8 cellular contexts compared by ENCODE assay signal in the genomic region with DNA sequence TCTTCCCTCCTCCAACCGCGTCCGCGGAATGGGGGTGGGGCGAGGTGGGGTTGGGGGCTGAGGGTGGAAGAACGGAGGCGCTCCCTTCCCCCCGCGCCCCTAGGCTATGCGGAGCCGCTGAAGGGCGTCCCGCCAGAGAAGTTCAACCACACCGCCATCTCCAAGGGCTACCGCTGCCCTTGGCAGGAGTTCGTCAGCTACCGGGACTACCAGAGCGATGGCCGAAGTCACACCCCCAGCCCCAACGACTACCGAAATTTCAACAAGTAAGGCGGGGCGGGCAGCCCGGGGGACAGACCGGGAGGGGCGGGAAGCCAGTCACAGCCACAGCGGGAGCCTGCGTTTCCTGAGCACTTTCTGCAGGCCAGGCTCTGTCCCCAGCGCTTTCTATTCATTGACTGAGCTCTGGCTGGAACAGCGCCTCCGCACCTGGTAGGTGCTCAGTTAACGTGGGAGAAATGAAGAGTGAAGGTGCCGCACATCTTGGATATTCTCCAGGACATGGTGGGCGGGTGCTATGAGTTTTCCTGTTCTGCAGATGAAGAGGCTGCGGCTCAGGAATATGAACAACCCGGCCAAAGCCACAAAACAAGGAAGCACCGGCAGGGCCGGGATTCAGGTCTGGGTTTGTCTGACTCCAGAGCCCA. TPM values are rescaled to one million over a fixed set of nuclear protein-coding genes. Genes with fewer than 3 reads are reported as not detected.
DNase-seq lines count a peak whose midpoint lies in the region; ATAC-seq and TF ChIP-seq lines count a peak whose summit lies in the region.

No MANE protein-coding gene starts in this region.

- peaks cover 0 to 10% of the 10 kb centered on the region in 2 donors for H3K36me3 ChIP-seq in psoas muscle (ENCODE audit: insufficient read depth in 1 of 2, low read depth in 1 of 2)

- no peaks in the 10 kb centered on the region for H3K27me3 ChIP-seq in psoas muscle (ENCODE audit: insufficient read depth in 3 of 3, low read length in 2 of 3)

- H3K4me3 ChIP-seq in psoas muscle, result peak overlapping the region; percentile 67

- H3K4me3 Mint-ChIP-seq in IgD-negative memory B cell, result peak overlapping the region; percentile 48 to 87 (median 72)
- peak overlapping the region; percentile 72 for H3K4me3 Mint-ChIP-seq in activated naive CD4-positive, alpha-beta T cell treated with anti-CD3 and anti-CD28 coated beads, Interleukin-2, amount 10 ng/mL, durations not matched to agents 7 days and 5 days

- peaks cover 24% of the 10 kb centered on the region for H3K27me3 Mint-ChIP-seq in IgD-negative memory B cell
- peaks cover 34% of the 10 kb centered on the region for H3K27me3 Mint-ChIP-seq in activated naive CD4-positive, alpha-beta T cell treated with anti-CD3 and anti-CD28 coated beads, Interleukin-2, amount 10 ng/mL, durations not matched to agents 7 days and 5 days

- intact Hi-C loops in left cardiac atrium (cut with DNase I), result no loop called here
- intact Hi-C loops in psoas muscle (cut with DNase I), result loop anchor here in 1 of 2 donors (5.0 kb wide), 1 partner anchor 110 kb away; no protein-coding TSS in a partner anchor

- TF ChIP-seq CTCF in psoas muscle (IDR thresholded peaks at IDR 0.05), result no peak

- ATAC-seq in left cardiac atrium (peak; percentile 31 to 51), psoas muscle (peak; percentile 9 to 21 (median 16)), GM21717 (IDR thresholded peaks at IDR 0.05; ENCODE audit: unreplicated experiment) (no peak), HG03342 (IDR thresholded peaks at IDR 0.05; ENCODE audit: unreplicated experiment) (no peak)

- H3K27ac ChIP-seq in psoas muscle, result peak overlapping the region; percentile 92

- peaks cover 47% of the 10 kb centered on the region for H3K4me1 ChIP-seq in psoas muscle

- DNase-seq in DMS53 (lab: John Stamatoyannopoulos, UW) (peak; percentile 70), left cardiac atrium (peak; percentile 66), psoas muscle (peak; percentile 59 to 69), NCI-H2081 treated with DMSO at 0.1 percent for 48 hours (lab: John Stamatoyannopoulos, UW) (no peak)
- peak; percentile 59 for DNase-seq in activated naive CD4-positive, alpha-beta T cell treated with anti-CD3 and anti-CD28 coated beads, Interleukin-2, amount 10 ng/mL, durations not matched to agents 7 days and 5 days

- no peaks in the 10 kb centered on the region for H3K9me3 Mint-ChIP-seq in IgD-negative memory B cell
- no peaks in the 10 kb centered on the region for H3K9me3 Mint-ChIP-seq in activated naive CD4-positive, alpha-beta T cell treated with anti-CD3 and anti-CD28 coated beads, Interleukin-2, amount 10 ng/mL, durations not matched to agents 7 days and 5 days

- H3K9me3 ChIP-seq in psoas muscle, result no peaks in the 10 kb centered on the region

- peaks cover 6% of the 10 kb centered on the region for H3K36me3 Mint-ChIP-seq in IgD-negative memory B cell
- no peaks in the 10 kb centered on the region for H3K36me3 Mint-ChIP-seq in activated naive CD4-positive, alpha-beta T cell treated with anti-CD3 and anti-CD28 coated beads, Interleukin-2, amount 10 ng/mL, durations not matched to agents 7 days and 5 days

- no peak overlapping the region for H3K27ac Mint-ChIP-seq in IgD-negative memory B cell
- no peak overlapping the region for H3K27ac Mint-ChIP-seq in activated naive CD4-positive, alpha-beta T cell treated with anti-CD3 and anti-CD28 coated beads, Interleukin-2, amount 10 ng/mL, durations not matched to agents 7 days and 5 days

- H3K4me1 Mint-ChIP-seq in IgD-negative memory B cell, result peaks cover 4 to 6% (median 4%) of the 10 kb centered on the region in 3 donors
- peaks cover 17% of the 10 kb centered on the region for H3K4me1 Mint-ChIP-seq in activated naive CD4-positive, alpha-beta T cell treated with anti-CD3 and anti-CD28 coated beads, Interleukin-2, amount 10 ng/mL, durations not matched to agents 7 days and 5 days

- WGBS in psoas muscle, 3 donors, result 16 to 28% (median 16%) methylated on average over 30 to 38 of the region's 38 CpGs

- CTCF ChIA-PET in activated naive CD4-positive, alpha-beta T cell treated with anti-CD3 and anti-CD28 coated beads, Interleukin-2, amount 10 ng/mL, durations not matched to agents 7 days and 5 days (lab: Charles Lee), result interaction anchor here (1.5 kb wide), 1 partner anchor 28 kb away, joined by 6 read pairs; a partner anchor contains a TSS

RNA-seq across cellular contexts. Expression of a gene that starts 11.3 kb away (rescaled TPM):
- not detected for polyA plus RNA-seq in IgD-negative memory B cell
- 1 to 10 TPM; 2.9 to 3.0 TPM for total RNA-seq in left cardiac atrium
- total RNA-seq in psoas muscle, result 100 to 1,000 TPM in 1 of 4 donors, 10 to 100 TPM in 3; 29.7 to 110 (median 31.7) TPM
- polyA plus RNA-seq in psoas muscle, result 10 to 100 TPM in 2 of 3 donors, 1 to 10 TPM in 1; 3.0 to 14.5 (median 14.5) TPM

RNA-seq across cellular contexts. Expression of a gene that starts 28.5 kb away (rescaled TPM):
- polyA plus RNA-seq in IgD-negative memory B cell, result 69.5 TPM
- total RNA-seq in left cardiac atrium, result 10 to 100 TPM; 27.2 to 28.2 TPM
- 10 to 100 TPM; 23.5 to 28.6 (median 27.3) TPM for total RNA-seq in psoas muscle
- 10 to 100 TPM; 17.2 to 29.9 (median 21.1) TPM for polyA plus RNA-seq in psoas muscle

RNA-seq across cellular contexts. Expression of a gene that starts 31.9 kb away (rescaled TPM):
- polyA plus RNA-seq in IgD-negative memory B cell, result 4.8 TPM
- total RNA-seq in left cardiac atrium, result 100 to 1,000 TPM; 503 to 769 TPM
- total RNA-seq in psoas muscle, result 100 to 1,000 TPM; 447 to 745 (median 673) TPM
- 100 to 1,000 TPM; 136 to 855 (median 503) TPM for polyA plus RNA-seq in psoas muscle

Comparison
In these comparisons a context has a peak if more than half of its experiments do, and no peak if none do; other contexts are left out.
1. ATAC-seq: peak in left cardiac atrium (2 of 2) and psoas muscle (4 of 4); none in GM21717 (single experiment) and HG03342 (single experiment).
2. RNA of a gene that starts 11.3 kb away (total RNA-seq): 29.7 to 110 TPM in psoas muscle; 2.9 to 3.0 TPM in left cardiac atrium; every median in the first group is over 4 times any median in the second.